30 cellular contexts compared by ENCODE assay signal in genomic region chr12:108232565-108232964, GRCh38.
DNase-seq lines count a peak whose midpoint lies in the region; ATAC-seq, FAIRE-seq and TF ChIP-seq lines count a peak whose summit lies in the region.
"Had no signal": no experiment of that assay in that cellular context is flagged by ENCODE, and none has a peak within 500 bp of the region (broad histone marks: within the 10 kb centered on the region; RNA-seq: fewer than 3 reads in every experiment).

No MANE protein-coding gene starts in this region.

- TF ChIP-seq RAD21 in H1 (IDR thresholded peaks at IDR 0.05 in 1 of 2, conservative IDR thresholded peaks at IDR 0.05 in 1 of 2; ENCODE audit: low read depth in 2 of 2, low read length in 2 of 2) = no peak

- no peak for ATAC-seq in HG03442 (IDR thresholded peaks at IDR 0.05; ENCODE audit: unreplicated experiment)
- ATAC-seq: activated CD4-positive, CD25-positive, alpha-beta regulatory T cell treated with anti-CD3 and anti-CD28 coated beads, Interleukin-2, amount 50 U/mL, for 24 hours; body of pancreas; left cardiac atrium; Right ventricle myocardium inferior had no signal

- H3K9me3 ChIP-seq in HEK293 (ENCODE audit: control insufficient read depth, insufficient read depth, low read depth, low read length) (no peaks in the 10 kb centered on the region; the same call in 1 of the 2 replicates), H1 (ENCODE audit: insufficient read depth in 2 of 2, low read depth in 1 of 2, low read length in 1 of 2) (no peaks in the 10 kb centered on the region; a peak in 1 of 4 replicates), endodermal cell (ENCODE audit: control insufficient read depth, low read length) (peaks cover 6% of the 10 kb centered on the region), spleen (peaks cover 0 to 6% (median 0%) of the 10 kb centered on the region in 8 donors)
- H3K9me3 ChIP-seq: body of pancreas had no signal

- no peak overlapping the region for H2BK120ac ChIP-seq in H1 (replicated peaks; ENCODE audit: low read depth, low read length)

- no peak overlapping the region for H3K4me2 ChIP-seq in H1 (ENCODE audit: insufficient read depth in 1 of 2, low read depth in 2 of 2, low read length in 2 of 2)

- no peak overlapping the region; the same call in 1 of the 2 replicates for H2BK12ac ChIP-seq in H1 (ENCODE audit: low read depth, low read length)

- H3K36me3 Mint-ChIP-seq in Calu3 (ENCODE audit: insufficient read depth, unreplicated experiment) = no peaks in the 10 kb centered on the region
- peaks cover 4% of the 10 kb centered on the region for H3K36me3 Mint-ChIP-seq in endodermal cell (ENCODE audit: low read depth)
- H3K36me3 Mint-ChIP-seq: CD8-positive, alpha-beta memory T cell; immature natural killer cell had no signal

- TF ChIP-seq POLR2A in H1 (IDR thresholded peaks at IDR 0.05; ENCODE audit: control extremely low read depth in 1 of 2, low read depth in 2 of 2, low read length in 2 of 2) (no peak), spleen (IDR thresholded peaks at IDR 0.05) (no peak)

- CTCF ChIA-PET in Calu3 (lab: Charles Lee) = interaction anchor here (1.0 kb wide), 1 partner anchor 37 kb away, joined by 5 read pairs; no protein-coding TSS in a partner anchor
- CTCF ChIA-PET in HEK293 (lab: Yijun Ruan, JAX) = no interaction called here
- CTCF ChIA-PET in H1 (lab: Charles Lee; ENCODE audit: partially characterized antibody) = interaction anchor here (0.7 to 3.7 kb wide), 2 partner anchors 225 to 267 kb away, joined by 3 to 15 read pairs; no protein-coding TSS in a partner anchor

- H3K4me1 Mint-ChIP-seq in Calu3 (ENCODE audit: low read depth, unreplicated experiment) (no peaks in the 10 kb centered on the region), endodermal cell (peaks cover 25% of the 10 kb centered on the region)
- H3K4me1 Mint-ChIP-seq: CD8-positive, alpha-beta memory T cell; memory B cell; nephron progenitor cell had no signal

- H3K4me1 ChIP-seq in HEK293 (ENCODE audit: control insufficient read depth, insufficient read depth, low read length) (no peaks in the 10 kb centered on the region), H1 (replicated peaks in 1 of 4; ENCODE audit: control insufficient read depth in 3 of 4, insufficient read depth in 4 of 4, low read length in 3 of 4) (peaks cover 5 to 27% (median 11%) of the 10 kb centered on the region in 4 experiments; a peak in 6 of 7 replicates), endodermal cell (ENCODE audit: control insufficient read depth, insufficient read depth, low read length) (peaks cover 11% of the 10 kb centered on the region), spleen (no peaks in the 10 kb centered on the region)
- H3K4me1 ChIP-seq: body of pancreas had no signal

- H2BK5ac ChIP-seq in H1 (ENCODE audit: low read depth, low read length) = no peak overlapping the region; the same call in 1 of the 2 replicates

- H4K91ac ChIP-seq in H1 (replicated peaks; ENCODE audit: insufficient read length, low read length) = no peak overlapping the region

- H3K56ac ChIP-seq in H1 (replicated peaks; ENCODE audit: insufficient read length, low read depth, low read length) = no peak overlapping the region

- no peaks in the 10 kb centered on the region for H3K36me3 ChIP-seq in HEK293 (ENCODE audit: control insufficient read depth in 2 of 2, insufficient read depth in 1 of 2, low read length in 2 of 2)
- H3K36me3 ChIP-seq in H1 (ENCODE audit: control insufficient read depth in 2 of 4, insufficient read depth in 4 of 4, low read length in 3 of 4) = no peaks in the 10 kb centered on the region
- no peaks in the 10 kb centered on the region for H3K36me3 ChIP-seq in endodermal cell (ENCODE audit: control insufficient read depth, insufficient read depth, low read length)
- H3K36me3 ChIP-seq in spleen = no peaks in the 10 kb centered on the region

- POLR2A ChIA-PET in HEK293 (lab: Yijun Ruan, JAX) = no interaction called here
- POLR2A ChIA-PET in H1 (lab: Charles Lee; ENCODE audit: partially characterized antibody) = no interaction called here

- no peak for TF ChIP-seq EP300 in H1 (IDR thresholded peaks at IDR 0.05; ENCODE audit: borderline replicate concordance in 1 of 2, low read depth in 2 of 2, low read length in 2 of 2)

- no peaks in the 10 kb centered on the region; the same call in 1 of the 2 replicates for H3K23me2 ChIP-seq in H1 (ENCODE audit: low read depth, low read length)

- H3K23ac ChIP-seq in H1 (ENCODE audit: insufficient read length) = no peak overlapping the region

- TF ChIP-seq CTCF in Calu3 (IDR thresholded peaks at IDR 0.05; ENCODE audit: unreplicated experiment) (no peak), HEK293 (tag by site-specific recombination; IDR thresholded peaks at IDR 0.05) (no peak), H1 (IDR thresholded peaks at IDR 0.05; ENCODE audit: control extremely low read depth in 1 of 3, insufficient read depth in 1 of 3, low read depth in 1 of 3, low read length in 3 of 3) (no peak), endodermal cell (conservative IDR thresholded peaks at IDR 0.05) (no peak), spleen (IDR thresholded peaks at IDR 0.05 in 8 of 11, conservative IDR thresholded peaks at IDR 0.05 in 3 of 11) (no peak)

- H3K79me1 ChIP-seq in H1 (ENCODE audit: low read depth, low read length) = no peaks in the 10 kb centered on the region

- no peak overlapping the region for H2AFZ ChIP-seq in H1 (ENCODE audit: low read length)

- BruUV-seq in Calu3 (replicated peaks; lab: Mats Ljungman, UMichigan) = no TSS peak

- H3K14ac ChIP-seq in H1 (ENCODE audit: insufficient read length) = no peak overlapping the region

- 85% methylated on average over 6 of the region's 6 CpGs; no CpG with 5 or more reads in 1 of the 2 experiments for WGBS in H1 (ENCODE audit: extremely low coverage in 1 of 2, insufficient coverage in 1 of 2, insufficient read length in 1 of 2, insufficient replicate concordance in 2 of 2, low coverage in 1 of 2, low lambda C conversion rate in 2 of 2, missing lambda C conversion rate in 1 of 2), 2 experiments
- WGBS in endodermal cell (ENCODE audit: insufficient coverage in 1 of 2, insufficient read length in 1 of 2), 2 experiments = 86 to 94% methylated on average over 3 to 6 of the region's 6 CpGs
- WGBS in spleen, 5 donors = 65 to 86% (median 77%) methylated on average over 6 of the region's 6 CpGs

- H3K9ac ChIP-seq in H1 (replicated peaks in 1 of 4; ENCODE audit: extremely low read depth in 1 of 4, low read depth in 3 of 4, low read length in 3 of 4) = no peak overlapping the region
- H3K9ac ChIP-seq in endodermal cell (ENCODE audit: extremely low read depth, low read length, poor library complexity, severe bottlenecking) = no peak overlapping the region

- peak overlapping the region; percentile 57; the same call in 1 of the 2 replicates for H2BK20ac ChIP-seq in H1 (ENCODE audit: low read length)

- H3K27me3 Mint-ChIP-seq in Calu3 (ENCODE audit: unreplicated experiment) (peaks cover 67% of the 10 kb centered on the region), endodermal cell (ENCODE audit: insufficient read depth) (peaks cover 3% of the 10 kb centered on the region)

- H3K27ac ChIP-seq in HEK293 (ENCODE audit: extremely low read depth, low read depth, low read length) = no peak overlapping the region
- H3K27ac ChIP-seq in H1 (ENCODE audit: low read depth, low read length) = no peak overlapping the region
- H3K27ac ChIP-seq in endodermal cell (ENCODE audit: low read depth, low read length) = no peak overlapping the region
- no peak overlapping the region for H3K27ac ChIP-seq in spleen
- H3K27ac ChIP-seq: body of pancreas had no signal

- no peaks in the 10 kb centered on the region for H4K20me1 ChIP-seq in H1 (replicated peaks in 1 of 2; ENCODE audit: control insufficient read depth in 1 of 2, insufficient read depth in 2 of 2, low read length in 2 of 2)

- no peak overlapping the region for H2AK5ac ChIP-seq in H1 (ENCODE audit: low read depth, low read length)

- no peak overlapping the region for H3K18ac ChIP-seq in H1 (ENCODE audit: extremely low read depth, low read length)

- no peak overlapping the region for H4K5ac ChIP-seq in H1 (ENCODE audit: insufficient read length, low read depth, low read length)

- H3K27me3 ChIP-seq in H1 (replicated peaks in 1 of 4; ENCODE audit: control insufficient read depth in 3 of 4, extremely low read depth in 1 of 4, insufficient read depth in 3 of 4, low read length in 3 of 4) (no peaks in the 10 kb centered on the region), endodermal cell (ENCODE audit: control insufficient read depth, insufficient read depth, low read length, poor library complexity, severe bottlenecking) (no peaks in the 10 kb centered on the region), spleen (replicated peaks in 1 of 7) (peaks cover 0 to 65% (median 0%) of the 10 kb centered on the region in 7 donors)
- H3K27me3 ChIP-seq: body of pancreas had no signal

- H3K27ac Mint-ChIP-seq in Calu3 (ENCODE audit: unreplicated experiment) (no peak overlapping the region), endodermal cell (no peak overlapping the region)
- H3K27ac Mint-ChIP-seq: activated T-helper 1 cell treated with anti-CD3 and anti-CD28 coated beads, Interleukin-12 subunit alpha, Interleukin-12 subunit beta, Interleukin-2, Interleukin-4 antibody, amounts not matched to agents 30 ng/mL and 10 ng/mL and 1 ng/mL, durations not matched to agents 14 hours and 24 hours and 36 hours; CD8-positive, alpha-beta memory T cell; immature natural killer cell; memory B cell; nephron progenitor cell had no signal

- H3K4me3 ChIP-seq in HEK293 (ENCODE audit: low read depth, low read length) (no peak overlapping the region), H1 (ENCODE audit: extremely low read depth in 1 of 4, insufficient read depth in 2 of 4, low read depth in 3 of 4, low read length in 4 of 4) (no peak overlapping the region), endodermal cell (ENCODE audit: low read length) (no peak overlapping the region), spleen (no peak overlapping the region)
- H3K4me3 ChIP-seq: body of pancreas, dorsolateral prefrontal cortex had no signal

- H3K4ac ChIP-seq in H1 (replicated peaks; ENCODE audit: insufficient read length, low read depth, low read length) = no peak overlapping the region

- H3K4me3 Mint-ChIP-seq in Calu3 (ENCODE audit: low read depth, unreplicated experiment) (no peak overlapping the region), endodermal cell (no peak overlapping the region)
- H3K4me3 Mint-ChIP-seq: activated T-helper 1 cell treated with anti-CD3 and anti-CD28 coated beads, Interleukin-12 subunit alpha, Interleukin-12 subunit beta, Interleukin-2, Interleukin-4 antibody, amounts not matched to agents 30 ng/mL and 10 ng/mL and 1 ng/mL, durations not matched to agents 14 hours and 24 hours and 36 hours; CD8-positive, alpha-beta memory T cell; immature natural killer cell; memory B cell; nephron progenitor cell had no signal

- no peaks in the 10 kb centered on the region for H3K79me2 ChIP-seq in H1 (ENCODE audit: control insufficient read depth in 1 of 2, insufficient read depth in 2 of 2, low read length in 2 of 2)

- DNase-seq in Calu3 = peak; percentile 19
- peak; percentile 13 for DNase-seq in RPMI7951 (ENCODE audit: low read depth)
- DNase-seq in H1 (ENCODE audit: low read depth in 1 of 2, low spot score in 2 of 2) = no peak
- DNase-seq in endodermal cell = no peak
- no peak for DNase-seq in NCI-H2081 treated with DMSO at 0.1 percent for 48 hours (lab: John Stamatoyannopoulos, UW)
- DNase-seq in spleen = no peak
- DNase-seq: activated CD4-positive, alpha-beta T cell treated with anti-CD3 and anti-CD28 coated beads, Interleukin-2, amount 50 U/mL, for 48 hours; activated naive CD4-positive, alpha-beta T cell treated with anti-CD3 and anti-CD28 coated beads, Interleukin-2, amount 50 U/mL, for 16 hours; CD8-positive, alpha-beta memory T cell; DMS53; HCEC 1CT; immature natural killer cell; Kasumi-1; left cardiac atrium; NCI-H1092; NCI-H1930; nephron progenitor cell; stimulated activated CD4-positive, alpha-beta T cell treated with anti-CD3 and anti-CD28 coated beads, Interleukin-15, amount 100 ng/mL, for 24 hours; stimulated activated CD4-positive, alpha-beta T cell treated with anti-CD3 and anti-CD28 coated beads, Interleukin-4, amount 100 ng/mL, for 4 hours; T-helper 2 cell; trophoblast cell had no signal

- FAIRE-seq in H1 (lab: Jason Lieb, UNC) = no peak
- FAIRE-seq: G401.6 had no signal

- no peak overlapping the region for H4K8ac ChIP-seq in H1 (ENCODE audit: extremely low read depth, insufficient read depth, low read length)

- intact Hi-C loops in Calu3 (cut with micrococcal nuclease; ENCODE audit: unreplicated experiment) = no loop called here
- intact Hi-C loops in spleen (cut with DNase I; ENCODE audit: low total_unique reads) = no loop called here

- no peak overlapping the region for H2BK15ac ChIP-seq in H1 (ENCODE audit: low read length)

- H3K9me3 Mint-ChIP-seq in Calu3 (ENCODE audit: low read depth, unreplicated experiment) (no peaks in the 10 kb centered on the region), endodermal cell (peaks cover 5% of the 10 kb centered on the region)
- H3K9me3 Mint-ChIP-seq: activated T-helper 1 cell treated with anti-CD3 and anti-CD28 coated beads, Interleukin-12 subunit alpha, Interleukin-12 subunit beta, Interleukin-2, Interleukin-4 antibody, amounts not matched to agents 30 ng/mL and 10 ng/mL and 1 ng/mL, durations not matched to agents 14 hours and 24 hours and 36 hours; CD8-positive, alpha-beta memory T cell; immature natural killer cell had no signal

Comparison
In these comparisons a context has a peak if more than half of its experiments do, and no peak if none do; other contexts are left out.
1. DNase-seq: peak in Calu3 (single experiment) and RPMI7951 (single experiment); none in H1 (0 of 2), endodermal cell (single experiment), NCI-H2081 treated with DMSO at 0.1 percent for 48 hours (single experiment) and spleen (single experiment).